ENCODE assay signal across 1 cellular context in genomic region chr17:82320140-82320840, GRCh38.
A peak's percentile ranks its signal among the peaks of the same experiment; 100 is the strongest.
TF ChIP-seq lines count a peak whose summit lies in the region.

No MANE protein-coding gene starts in this region.

TF ChIP-seq in HepG2, 621 proteins besides CTCF, POLR2A, EP300 and RAD21 (continued from another document):
- peak; percentile 42; the same call in 1 of the 2 replicates for TF ChIP-seq NR2F2 (IDR thresholded peaks at IDR 0.05; ENCODE audit: borderline replicate concordance, low read depth)
- no peak for TF ChIP-seq IKZF1 (IDR thresholded peaks at IDR 0.05)
- TF ChIP-seq ZNF407 (CRISPR knock-in tag; IDR thresholded peaks at IDR 0.05; ENCODE audit: not compliant biosample characterization) = peak; percentile 74
- 0 out of 2 replicates have a peak, but pooled peaks have one; percentile 59 for TF ChIP-seq ARID4A (CRISPR knock-in tag; IDR thresholded peaks at IDR 0.05; ENCODE audit: borderline replicate concordance)
- 0 out of 2 replicates have a peak, but pooled peaks have one; percentile 53 for TF ChIP-seq KDM1A (CRISPR knock-in tag; IDR thresholded peaks at IDR 0.05)
- 0 out of 2 replicates have a peak, but pooled peaks have one; percentile 25 for TF ChIP-seq SIX1 (CRISPR knock-in tag; IDR thresholded peaks at IDR 0.05; ENCODE audit: borderline replicate concordance)
- no peak for TF ChIP-seq ELF4 (CRISPR knock-in tag; IDR thresholded peaks at IDR 0.05; ENCODE audit: borderline replicate concordance)
- 0 out of 2 replicates have a peak, but pooled peaks have one; percentile 48 for TF ChIP-seq KLF9 (CRISPR knock-in tag; IDR thresholded peaks at IDR 0.05; ENCODE audit: low read depth)
- 0 out of 2 replicates have a peak, but pooled peaks have one; percentile 51 for TF ChIP-seq HMGXB3 (CRISPR knock-in tag; IDR thresholded peaks at IDR 0.05; ENCODE audit: borderline replicate concordance)
- 0 out of 2 replicates have a peak, but pooled peaks have one; percentile 30 for TF ChIP-seq SP4 (CRISPR knock-in tag; IDR thresholded peaks at IDR 0.05)
- TF ChIP-seq KDM5B (CRISPR knock-in tag; IDR thresholded peaks at IDR 0.05; ENCODE audit: borderline replicate concordance) = 0 out of 2 replicates have a peak, but pooled peaks have one; percentile 21
- TF ChIP-seq ZNF598 (CRISPR knock-in tag; IDR thresholded peaks at IDR 0.05; ENCODE audit: borderline replicate concordance) = 0 out of 2 replicates have a peak, but pooled peaks have one; percentile 13
- TF ChIP-seq ZNF225 (CRISPR knock-in tag; IDR thresholded peaks at IDR 0.05) = no peak
TF ChIP-seq in HepG2: peak in this region for 142.
